ENCODE assay signal across 17 cellular contexts in genomic region chr16:67146523-67147357, GRCh38. TPM values are rescaled to one million over a fixed set of nuclear protein-coding genes. Genes with fewer than 3 reads are reported as not detected.
DNase-seq lines count a peak whose midpoint lies in the region; ATAC-seq and TF ChIP-seq lines count a peak whose summit lies in the region.
"Had no signal": no experiment of that assay in that cellular context is flagged by ENCODE, and none has a peak within 500 bp of the region (broad histone marks: within the 10 kb centered on the region; RNA-seq: fewer than 3 reads in every experiment).

No MANE protein-coding gene starts in this region.

- peak; percentile 15 for DNase-seq in GM13977 (ENCODE audit: low spot score)
- DNase-seq in fibroblast of peridontal ligament (ENCODE audit: extremely low read depth) = peak; percentile 14
- DNase-seq in sciatic nerve (ENCODE audit: low spot score) = peak; percentile 41
- DNase-seq: effector memory CD8-positive, alpha-beta T cell; left ventricle myocardium inferior; NCI-H226; ovary; stimulated activated CD4-positive, alpha-beta T cell treated with anti-CD3 and anti-CD28 coated beads, Interleukin-2, amount 100 ng/mL, for 48 hours; testis had no signal

- no peak overlapping the region for H3K9ac ChIP-seq in OCI-LY3 (ENCODE audit: low read length)
- H3K9ac ChIP-seq: BLaER1 had no signal

- no peak overlapping the region for H3K4me3 ChIP-seq in OCI-LY3 (ENCODE audit: low read length)
- H3K4me3 ChIP-seq: BLaER1, HAP-1, left ventricle myocardium inferior, ovary, testis had no signal

- intact Hi-C loops in sciatic nerve (cut with DNase I) = no loop called here

- in situ Hi-C loops in GM13977 (cut with MboI; ENCODE audit: low pct_unique_long_range_greater_than_20kb, low sequenced_read_pairs, unreplicated experiment) = no loop called here

- H3K27me3 ChIP-seq in OCI-LY3 (ENCODE audit: low read depth, low read length) = no peaks in the 10 kb centered on the region
- H3K27me3 ChIP-seq: ovary, testis had no signal

- no peak overlapping the region for H2AFZ ChIP-seq in OCI-LY3 (ENCODE audit: low read depth, low read length)

- H3K9me3 ChIP-seq in OCI-LY3 (ENCODE audit: insufficient read depth, low read length) = no peaks in the 10 kb centered on the region
- H3K9me3 ChIP-seq: HAP-1, left ventricle myocardium inferior, ovary, testis had no signal

- H3K4me2 ChIP-seq in OCI-LY3 (ENCODE audit: low read length) = no peak overlapping the region
- H3K4me2 ChIP-seq: BLaER1 had no signal

- H4K20me1 ChIP-seq in OCI-LY3 (ENCODE audit: insufficient read depth, low read length) = no peaks in the 10 kb centered on the region

- H3K79me2 ChIP-seq in OCI-LY3 (ENCODE audit: low read length) = no peaks in the 10 kb centered on the region

- no peak overlapping the region for H3K27ac ChIP-seq in OCI-LY3 (ENCODE audit: low read length)
- H3K27ac ChIP-seq: BLaER1, left ventricle myocardium inferior, ovary, testis had no signal

- TF ChIP-seq CTCF in GM13977 (IDR thresholded peaks at IDR 0.05; ENCODE audit: extremely low read depth, insufficient read depth, missing control alignments) (no peak), OCI-LY3 (IDR thresholded peaks at IDR 0.05; ENCODE audit: low read depth, low read length) (peak; percentile 6; the same call in 1 of the 2 replicates)

- no peaks in the 10 kb centered on the region for H3K4me1 ChIP-seq in OCI-LY3 (ENCODE audit: low read length)
- H3K4me1 ChIP-seq: HAP-1 had no signal

- ATAC-seq in sciatic nerve = no peak
- no peak for ATAC-seq in HG02763 (IDR thresholded peaks at IDR 0.05; ENCODE audit: unreplicated experiment)
- no peak for ATAC-seq in GM21723 (IDR thresholded peaks at IDR 0.05; ENCODE audit: unreplicated experiment)
- ATAC-seq in HG03045 (IDR thresholded peaks at IDR 0.05; ENCODE audit: unreplicated experiment) = no peak
- ATAC-seq: effector memory CD8-positive, alpha-beta T cell; Right ventricle myocardium inferior; WTC11 had no signal

- peaks cover 42% of the 10 kb centered on the region for H3K36me3 ChIP-seq in OCI-LY3 (replicated peaks; ENCODE audit: low read depth, low read length)

RNA-seq across cellular contexts. Expression of gene B3GNT9, which starts 4.1 kb away (rescaled TPM):
- 13.9 TPM for total RNA-seq in sciatic nerve

RNA-seq across cellular contexts. Expression of gene TRADD, which starts 13.0 kb away (rescaled TPM):
- total RNA-seq in sciatic nerve = 11.3 TPM

RNA-seq across cellular contexts. Expression of gene FBXL8, which starts 13.0 kb away (rescaled TPM):
- total RNA-seq in sciatic nerve = 10.1 TPM

RNA-seq across cellular contexts. Expression of gene HSF4, which starts 17.8 kb away (rescaled TPM):
- 123 TPM for total RNA-seq in sciatic nerve

RNA-seq across cellular contexts. Expression of gene NOL3, which starts 23.6 kb away (rescaled TPM):
- 37.9 TPM for total RNA-seq in sciatic nerve
